8 cellular contexts compared by ENCODE assay signal in genomic region chr6:18277181-18278006, GRCh38. TPM values are rescaled to one million over a fixed set of nuclear protein-coding genes. Genes with fewer than 3 reads are reported as not detected.
DNase-seq lines count a peak whose midpoint lies in the region; TF ChIP-seq lines count a peak whose summit lies in the region.

No MANE protein-coding gene starts in this region.

- POLR2A ChIA-PET in SK-N-SH (lab: Yijun Ruan, JAX) = no interaction called here

- H3F3A ChIP-seq in SK-N-SH (replicated peaks; ENCODE audit: insufficient read depth) = no peaks in the 10 kb centered on the region

- no peak for TF ChIP-seq RAD21 in SK-N-SH (IDR thresholded peaks at IDR 0.05; ENCODE audit: low read length)

- H3K36me3 ChIP-seq in SK-N-SH (replicated peaks in 1 of 2; ENCODE audit: control insufficient read depth in 1 of 2, insufficient read depth in 2 of 2, low read length in 1 of 2) (no peaks in the 10 kb centered on the region), rectal smooth muscle tissue (ENCODE audit: control insufficient read depth, insufficient read depth, low read length) (no peaks in the 10 kb centered on the region)

- WGBS in SK-N-SH (ENCODE audit: low lambda C conversion rate) = 5% methylated on average over 42 of the region's 70 CpGs

- no peaks in the 10 kb centered on the region for H3K9me3 ChIP-seq in SK-N-SH

- in situ Hi-C loops in GM13977 (cut with MboI; ENCODE audit: low pct_unique_long_range_greater_than_20kb, low sequenced_read_pairs, unreplicated experiment) = no loop called here

- H3K9me2 ChIP-seq in SK-N-SH = no peaks in the 10 kb centered on the region

- TF ChIP-seq CTCF in GM13977 (IDR thresholded peaks at IDR 0.05; ENCODE audit: extremely low read depth, insufficient read depth, missing control alignments) (no peak), SK-N-SH (IDR thresholded peaks at IDR 0.05) (no peak), foreskin fibroblast (IDR thresholded peaks at IDR 0.05; ENCODE audit: low read depth, low read length) (no peak)

- H3K79me2 ChIP-seq in SK-N-SH (ENCODE audit: insufficient read depth) = no peaks in the 10 kb centered on the region

- no peaks in the 10 kb centered on the region for H4K20me1 ChIP-seq in SK-N-SH (ENCODE audit: insufficient read depth)

- H3K4me3 ChIP-seq in SK-N-SH (ENCODE audit: low read depth in 2 of 2, low read length in 1 of 2) (peak overlapping the region; percentile 53 to 65), foreskin fibroblast (ENCODE audit: low read depth in 1 of 2, low read length in 2 of 2) (peak overlapping the region; percentile 45 to 53), rectal smooth muscle tissue (ENCODE audit: low read length) (peak overlapping the region; percentile 43)

- H3K9ac ChIP-seq in SK-N-SH (no peak overlapping the region), rectal smooth muscle tissue (ENCODE audit: low read length) (no peak overlapping the region)

- DNase-seq in GM13977 (ENCODE audit: low spot score) (peak; percentile 16), SK-N-SH (peak; percentile 48), foreskin fibroblast (peak in 1 of 2 donors; percentile 48), DMS153 (lab: John Stamatoyannopoulos, UW) (no peak), NOMO-1 treated with DMSO at 0.1 percent for 48 hours (lab: John Stamatoyannopoulos, UW; ENCODE audit: unreplicated experiment) (no peak), ureter (ENCODE audit: low spot score) (no peak)
- no peak for DNase-seq in stimulated activated CD4-positive, alpha-beta T cell treated with anti-CD3 and anti-CD28 coated beads, Interleukin-4, amount 100 ng/mL, for 24 hours

- H3K27ac ChIP-seq in SK-N-SH (ENCODE audit: low read depth in 2 of 2, low read length in 1 of 2) (no peak overlapping the region), rectal smooth muscle tissue (ENCODE audit: low read depth, low read length) (no peak overlapping the region)

- H3K4me1 ChIP-seq in SK-N-SH (ENCODE audit: control insufficient read depth in 1 of 2, insufficient read depth in 2 of 2, low read depth in 1 of 2, low read length in 1 of 2) (peaks cover 0 to 6% of the 10 kb centered on the region in 2 experiments; a peak in 2 of 4 replicates), rectal smooth muscle tissue (ENCODE audit: control insufficient read depth, insufficient read depth, low read length) (no peaks in the 10 kb centered on the region)

- CTCF ChIA-PET in SK-N-SH (lab: Yijun Ruan, JAX) = no interaction called here

- H3K27me3 ChIP-seq in SK-N-SH (ENCODE audit: insufficient read depth) (peaks cover 15% of the 10 kb centered on the region; the same call in 1 of the 2 replicates), rectal smooth muscle tissue (ENCODE audit: control insufficient read depth, insufficient read depth, low read length) (peaks cover 7% of the 10 kb centered on the region)

- H3K4me2 ChIP-seq in SK-N-SH = peak overlapping the region; percentile 80

- no peak for TF ChIP-seq EP300 in SK-N-SH (IDR thresholded peaks at IDR 0.05; ENCODE audit: borderline replicate concordance in 1 of 2, low read depth in 1 of 2, low read length in 1 of 2)

- peak overlapping the region; percentile 87 for H2AFZ ChIP-seq in SK-N-SH (ENCODE audit: low read depth)

TF ChIP-seq in SK-N-SH, 30 proteins besides CTCF, POLR2A, EP300 and RAD21:
- TF ChIP-seq FOSL2 (IDR thresholded peaks at IDR 0.05; ENCODE audit: borderline replicate concordance, low read depth) = no peak
- TF ChIP-seq SIN3A (IDR thresholded peaks at IDR 0.05; ENCODE audit: borderline replicate concordance, low read depth, low read length) = no peak
- TF ChIP-seq USF1 (IDR thresholded peaks at IDR 0.05; ENCODE audit: borderline replicate concordance, low read depth) = no peak
- no peak for TF ChIP-seq TCF12 (IDR thresholded peaks at IDR 0.05)
- no peak for TF ChIP-seq EZH2phosphoT487 (IDR thresholded peaks at IDR 0.05; ENCODE audit: borderline replicate concordance, low read depth)
- no peak for TF ChIP-seq FOXJ3 (CRISPR knock-in tag; IDR thresholded peaks at IDR 0.05)
- TF ChIP-seq MEF2A (IDR thresholded peaks at IDR 0.05; ENCODE audit: borderline replicate concordance, low read depth) = no peak
- no peak for TF ChIP-seq GATA2 (CRISPR knock-in tag; IDR thresholded peaks at IDR 0.05)
- no peak for TF ChIP-seq ZBTB33 (IDR thresholded peaks at IDR 0.05; ENCODE audit: borderline replicate concordance, low read depth)
- no peak for TF ChIP-seq MAX (IDR thresholded peaks at IDR 0.05; ENCODE audit: low read depth)
- no peak for TF ChIP-seq CHD2 (IDR thresholded peaks at IDR 0.05; ENCODE audit: low read length, partially characterized antibody)

RNA-seq across cellular contexts. Expression of gene DEK, which starts 13.1 kb away (rescaled TPM):
- 34.2 and 35.7 TPM in 2 replicates for polyA plus RNA-seq in SK-N-SH (2012; rRNA removed)
- polyA plus RNA-seq in SK-N-SH (2012; cell fraction: cytosol; rRNA removed) = 49.1 and 63.6 TPM in 2 replicates
- 14.3 and 22.4 TPM in 2 replicates for polyA plus RNA-seq in SK-N-SH (2012; cell fraction: nucleus; rRNA removed)
- total RNA-seq in ureter = 66.2 TPM

Comparison
In these comparisons a context has a peak if more than half of its experiments do, and no peak if none do; other contexts are left out.
1. DNase-seq: peak in GM13977 (single experiment) and SK-N-SH (single experiment); none in DMS153 (single experiment), NOMO-1 treated with DMSO at 0.1 percent for 48 hours (single experiment), ureter (single experiment) and stimulated activated CD4-positive, alpha-beta T cell treated with anti-CD3 and anti-CD28 coated beads, Interleukin-4, amount 100 ng/mL, for 24 hours (single experiment).
2. Peak in every context shown above with its lines, with median percentiles within 50 percentile points of each other: H3K4me3 ChIP-seq.